Comparison of ENCODE assay signal across 8 cellular contexts in genomic region chr16:2194852-2195315, GRCh38. TPM values are rescaled to one million over a fixed set of nuclear protein-coding genes. Genes with fewer than 3 reads are reported as not detected.
DNase-seq lines count a peak whose midpoint lies in the region; ATAC-seq and TF ChIP-seq lines count a peak whose summit lies in the region.

No MANE protein-coding gene starts in this region.

- TF ChIP-seq POLR2A in gastroesophageal sphincter (IDR thresholded peaks at IDR 0.05), result no peak

- peak in 3 of 4 experiments; percentile 26 to 46 (median 43) for TF ChIP-seq CTCF in gastroesophageal sphincter (IDR thresholded peaks at IDR 0.05)

- no peak overlapping the region for H3K27ac Mint-ChIP-seq in activated T-cell treated with anti-CD3 and anti-CD28 coated beads, Interleukin-2, amount 50 U/mL, for 72 hours

- no peaks in the 10 kb centered on the region for H3K9me3 Mint-ChIP-seq in activated T-cell treated with anti-CD3 and anti-CD28 coated beads, Interleukin-2, amount 50 U/mL, for 72 hours

- no peaks in the 10 kb centered on the region for H3K9me3 ChIP-seq in BLaER1 treated with 17β-estradiol and CSF1 and Interleukin-3, amounts not matched to agents 10 nM and 100 nM (replicated peaks in 1 of 11)
- no peaks in the 10 kb centered on the region for H3K9me3 ChIP-seq in gastroesophageal sphincter

- no peaks in the 10 kb centered on the region for H3K36me3 ChIP-seq in BLaER1 treated with 17β-estradiol and CSF1 and Interleukin-3, amounts not matched to agents 10 nM and 100 nM
- no peaks in the 10 kb centered on the region for H3K36me3 ChIP-seq in gastroesophageal sphincter

- 6% methylated on average over 2 of the region's 10 CpGs; no CpG with 5 or more reads in 1 of the 2 donors for WGBS in gastroesophageal sphincter (ENCODE audit: low coverage in 1 of 2), 2 donors

- H4K20me1 ChIP-seq in BLaER1 treated with 17β-estradiol and CSF1 and Interleukin-3, amounts not matched to agents 10 nM and 100 nM, result peaks cover 0 to 47% (median 24%) of the 10 kb centered on the region in 11 experiments; a peak in 18 of 22 replicates

- no peak for TF ChIP-seq EP300 in gastroesophageal sphincter (IDR thresholded peaks at IDR 0.05)

- no peaks in the 10 kb centered on the region for H3K36me3 Mint-ChIP-seq in activated T-cell treated with anti-CD3 and anti-CD28 coated beads, Interleukin-2, amount 50 U/mL, for 72 hours (ENCODE audit: insufficient read depth in 2 of 2)

- H3K4me1 Mint-ChIP-seq in activated T-cell treated with anti-CD3 and anti-CD28 coated beads, Interleukin-2, amount 50 U/mL, for 72 hours (ENCODE audit: low read depth), result peaks cover 6% of the 10 kb centered on the region

- intact Hi-C loops in sciatic nerve (cut with DNase I), result no loop called here

- peaks cover 12 to 49% (median 35%) of the 10 kb centered on the region in 10 experiments; a peak in 18 of 20 replicates for H3K4me1 ChIP-seq in BLaER1 treated with 17β-estradiol and CSF1 and Interleukin-3, amounts not matched to agents 10 nM and 100 nM
- peaks cover 0 to 22% (median 9%) of the 10 kb centered on the region in 3 donors for H3K4me1 ChIP-seq in gastroesophageal sphincter

- ATAC-seq in activated T-cell treated with anti-CD3 and anti-CD28 coated beads, Interleukin-2, amount 50 U/mL, for 72 hours (replicated peaks in 1 of 2), result peak; percentile 72 to 74
- ATAC-seq in gastroesophageal sphincter (peak; percentile 53), sciatic nerve (peak; percentile 27), HG02938 (IDR thresholded peaks at IDR 0.05; ENCODE audit: unreplicated experiment) (no peak), HG02852 (IDR thresholded peaks at IDR 0.05; ENCODE audit: unreplicated experiment) (no peak)

- peak overlapping the region in 4 of 11 experiments; percentile 33 to 66 (median 59); a peak in 4 of 22 replicates for H3K9ac ChIP-seq in BLaER1 treated with 17β-estradiol and CSF1 and Interleukin-3, amounts not matched to agents 10 nM and 100 nM

- no peak overlapping the region for H3K27ac ChIP-seq in BLaER1 treated with 17β-estradiol and CSF1 and Interleukin-3, amounts not matched to agents 10 nM and 100 nM
- no peak overlapping the region for H3K27ac ChIP-seq in gastroesophageal sphincter

- peak overlapping the region in 10 of 11 experiments; percentile 76 to 97 (median 88); a peak in 18 of 22 replicates for H3K4me2 ChIP-seq in BLaER1 treated with 17β-estradiol and CSF1 and Interleukin-3, amounts not matched to agents 10 nM and 100 nM

- peak overlapping the region; percentile 23 to 69 for H3K4me3 Mint-ChIP-seq in activated T-cell treated with anti-CD3 and anti-CD28 coated beads, Interleukin-2, amount 50 U/mL, for 72 hours

- H3K4me3 ChIP-seq in BLaER1 treated with 17β-estradiol and CSF1 and Interleukin-3, amounts not matched to agents 10 nM and 100 nM, result peak overlapping the region in 7 of 10 experiments; percentile 54 to 68 (median 55); a peak in 9 of 20 replicates
- H3K4me3 ChIP-seq in gastroesophageal sphincter, result no peak overlapping the region

- peaks cover 26% of the 10 kb centered on the region for H3K27me3 Mint-ChIP-seq in activated T-cell treated with anti-CD3 and anti-CD28 coated beads, Interleukin-2, amount 50 U/mL, for 72 hours (ENCODE audit: low read depth)

- peak; percentile 65 for DNase-seq in GM19238 (ENCODE audit: insufficient read length, low spot score)
- peak; percentile 22 for DNase-seq in NCI-H748 treated with DMSO at 0.1 percent for 48 hours (lab: John Stamatoyannopoulos, UW)
- DNase-seq in activated T-cell treated with anti-CD3 and anti-CD28 coated beads, Interleukin-2, amount 50 U/mL, for 72 hours, result peak; percentile 56 to 65
- DNase-seq in sciatic nerve (ENCODE audit: low spot score), result no peak

- peaks cover 64 to 73% (median 65%) of the 10 kb centered on the region in 11 experiments for H3K27me3 ChIP-seq in BLaER1 treated with 17β-estradiol and CSF1 and Interleukin-3, amounts not matched to agents 10 nM and 100 nM
- peaks cover 61% of the 10 kb centered on the region for H3K27me3 ChIP-seq in gastroesophageal sphincter

RNA-seq across cellular contexts. Expression of gene CASKIN1, which starts 1.5 kb away (rescaled TPM):
- total RNA-seq in activated T-cell treated with anti-CD3 and anti-CD28 coated beads, Interleukin-2, amount 50 U/mL, for 72 hours, result 1 to 10 TPM in 1 of 2 donors, under 1 TPM in 1; 0.89 to 2.1 TPM
- under 1 TPM in 2 of 4 donors, not detected in 2; 0.27 to 0.35 TPM for total RNA-seq in gastroesophageal sphincter
- total RNA-seq in sciatic nerve, result 1.6 TPM

RNA-seq across cellular contexts. Expression of gene MLST8, which starts 10.4 kb away (rescaled TPM):
- 10 to 100 TPM; 54.9 to 65.6 TPM for total RNA-seq in activated T-cell treated with anti-CD3 and anti-CD28 coated beads, Interleukin-2, amount 50 U/mL, for 72 hours
- total RNA-seq in gastroesophageal sphincter (10 to 100 TPM; 29.0 to 50.8 (median 34.1) TPM), sciatic nerve (21.8 TPM)

RNA-seq across cellular contexts. Expression of gene BRICD5, which starts 15.8 kb away (rescaled TPM):
- 10 to 100 TPM; 12.8 to 14.4 TPM for total RNA-seq in activated T-cell treated with anti-CD3 and anti-CD28 coated beads, Interleukin-2, amount 50 U/mL, for 72 hours
- 10 to 100 TPM in 1 of 4 donors, 1 to 10 TPM in 2, under 1 TPM in 1; 0.72 to 10.3 (median 3.5) TPM for total RNA-seq in gastroesophageal sphincter
- 9.9 TPM for total RNA-seq in sciatic nerve

RNA-seq across cellular contexts. Expression of gene PGP, which starts 19.8 kb away (rescaled TPM):
- total RNA-seq in activated T-cell treated with anti-CD3 and anti-CD28 coated beads, Interleukin-2, amount 50 U/mL, for 72 hours, result 10 to 100 TPM; 12.1 to 12.6 TPM
- total RNA-seq in gastroesophageal sphincter (10 to 100 TPM in 2 of 4 donors, 1 to 10 TPM in 2; 7.6 to 17.3 (median 12.5) TPM), sciatic nerve (11.8 TPM)

RNA-seq across cellular contexts. Expression of gene E4F1, which starts 28.5 kb away (rescaled TPM):
- total RNA-seq in activated T-cell treated with anti-CD3 and anti-CD28 coated beads, Interleukin-2, amount 50 U/mL, for 72 hours, result 10 to 100 TPM; 22.1 to 24.3 TPM
- total RNA-seq in gastroesophageal sphincter (10 to 100 TPM; 23.1 to 35.2 (median 28.8) TPM), sciatic nerve (22.3 TPM)

Comparison
In these comparisons a context has a peak if more than half of its experiments do, and no peak if none do; other contexts are left out.
1. H3K4me3 ChIP-seq: peak in BLaER1 treated with 17β-estradiol and CSF1 and Interleukin-3, amounts not matched to agents 10 nM and 100 nM (7 of 10); none in gastroesophageal sphincter (0 of 2).
2. ATAC-seq: peak in activated T-cell treated with anti-CD3 and anti-CD28 coated beads, Interleukin-2, amount 50 U/mL, for 72 hours (2 of 2), gastroesophageal sphincter (single experiment) and sciatic nerve (single experiment); none in HG02938 (single experiment) and HG02852 (single experiment).